In the genomic region with DNA sequence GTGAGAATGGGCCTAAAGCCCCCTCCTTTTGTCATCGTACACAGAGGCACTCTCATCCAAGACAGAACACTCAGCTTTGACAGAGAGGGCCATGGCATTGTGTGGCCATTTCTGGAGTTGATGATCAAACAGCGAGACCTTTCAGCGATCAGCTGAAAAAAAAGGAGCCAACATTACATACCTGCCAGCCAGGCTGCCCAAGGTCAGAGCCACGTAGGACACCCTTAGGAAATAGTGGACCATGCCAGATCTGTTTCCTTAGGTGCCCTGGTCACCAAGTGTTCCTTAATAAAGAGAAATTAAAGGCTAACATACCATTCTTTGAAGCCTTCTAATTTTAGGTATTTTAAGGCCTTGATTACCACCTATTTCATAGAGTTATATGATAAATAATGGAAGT, we compare ENCODE assay signal across 16 cellular contexts.
DNase-seq lines count a peak whose midpoint lies in the region; ATAC-seq and TF ChIP-seq lines count a peak whose summit lies in the region.
"Had no signal": no experiment of that assay in that cellular context is flagged by ENCODE, and none has a peak within 500 bp of the region (broad histone marks: within the 10 kb centered on the region; RNA-seq: fewer than 3 reads in every experiment).

No MANE protein-coding gene starts in this region.

- H3K23ac ChIP-seq in neuronal stem cell (ENCODE audit: low read depth, low read length, poor library complexity): no peak overlapping the region

- no peak for TF ChIP-seq POLR2A in spleen (IDR thresholded peaks at IDR 0.05)

- intact Hi-C loops in mucosa of descending colon (cut with DNase I, micrococcal nuclease) (no loop called here), spleen (cut with DNase I; ENCODE audit: low total_unique reads) (no loop called here)

- no peak overlapping the region for H3K4ac ChIP-seq in neuronal stem cell (ENCODE audit: low read length)

- H2AK5ac ChIP-seq in neuronal stem cell (ENCODE audit: low read depth, low read length): no peak overlapping the region

- no peak for ATAC-seq in mucosa of descending colon
- ATAC-seq in HG02938 (IDR thresholded peaks at IDR 0.05; ENCODE audit: unreplicated experiment): no peak
- ATAC-seq: A549; CD8-positive, alpha-beta T cell had no signal

- no peak overlapping the region for H3K4me2 ChIP-seq in neuronal stem cell (ENCODE audit: insufficient read depth, low read length, poor library complexity, severe bottlenecking)
- H3K4me2 ChIP-seq: A549 had no signal

- peak; percentile 64 for DNase-seq in NCI-H526 treated with DMSO at 0.1 percent for 48 hours (lab: John Stamatoyannopoulos, UW)
- no peak for DNase-seq in neuronal stem cell (ENCODE audit: low spot score)
- DNase-seq in mucosa of descending colon: no peak
- no peak for DNase-seq in spleen
- DNase-seq: BE2C; CD8-positive, alpha-beta T cell; COR-L47; DMS153; DMS79 treated with DMSO at 0.1 percent for 48 hours; EL; GDM1; GM23248; H7 had no signal

- TF ChIP-seq CTCF in mucosa of descending colon (IDR thresholded peaks at IDR 0.05): no peak
- no peak for TF ChIP-seq CTCF in spleen (IDR thresholded peaks at IDR 0.05 in 8 of 11, conservative IDR thresholded peaks at IDR 0.05 in 3 of 11)

- H3K9me3 ChIP-seq in iPS-20b (ENCODE audit: insufficient read depth, low read depth, low read length) (0 out of 2 replicates have a peak, but pooled peaks cover 6% of the 10 kb centered on the region), neuronal stem cell (replicated peaks in 1 of 2; ENCODE audit: control insufficient read depth in 2 of 2, insufficient read depth in 1 of 2, low read depth in 1 of 2, low read length in 2 of 2) (peaks cover 0 to 11% of the 10 kb centered on the region in 2 donors), mucosa of descending colon (no peaks in the 10 kb centered on the region), spleen (peaks cover 0 to 4% (median 0%) of the 10 kb centered on the region in 8 donors)
- H3K9me3 ChIP-seq: A549, BE2C had no signal

- no peaks in the 10 kb centered on the region for H3K36me3 ChIP-seq in iPS-20b (ENCODE audit: insufficient read depth, low read depth, low read length)
- no peaks in the 10 kb centered on the region for H3K36me3 ChIP-seq in neuronal stem cell (replicated peaks in 1 of 2; ENCODE audit: control insufficient read depth in 2 of 2, insufficient read depth in 2 of 2, low read length in 2 of 2)
- no peaks in the 10 kb centered on the region for H3K36me3 ChIP-seq in mucosa of descending colon (ENCODE audit: low read depth)
- H3K36me3 ChIP-seq in spleen: no peaks in the 10 kb centered on the region
- H3K36me3 ChIP-seq: BE2C had no signal

- no peaks in the 10 kb centered on the region for H3K27me3 ChIP-seq in iPS-20b (ENCODE audit: insufficient read depth, low read length)
- H3K27me3 ChIP-seq in neuronal stem cell (ENCODE audit: control insufficient read depth in 3 of 3, insufficient read depth in 3 of 3, low read depth in 1 of 3, low read length in 3 of 3): no peaks in the 10 kb centered on the region
- no peaks in the 10 kb centered on the region for H3K27me3 ChIP-seq in spleen (replicated peaks in 1 of 7)
- H3K27me3 ChIP-seq: BE2C had no signal

- H3K4me1 ChIP-seq in iPS-20b (ENCODE audit: insufficient read depth, low read length): peaks cover 33% of the 10 kb centered on the region
- H3K4me1 ChIP-seq in neuronal stem cell (ENCODE audit: control insufficient read depth in 2 of 2, insufficient read depth in 1 of 2, low read depth in 1 of 2, low read length in 2 of 2): peaks cover 0 to 28% of the 10 kb centered on the region in 2 donors
- no peaks in the 10 kb centered on the region for H3K4me1 ChIP-seq in mucosa of descending colon (ENCODE audit: low read depth)
- H3K4me1 ChIP-seq in spleen: no peaks in the 10 kb centered on the region
- H3K4me1 ChIP-seq: A549, BE2C had no signal

- no peak overlapping the region for H2BK15ac ChIP-seq in neuronal stem cell (ENCODE audit: low read length)

- no peak overlapping the region for H2BK120ac ChIP-seq in neuronal stem cell (ENCODE audit: low read depth, low read length)

- H3K4me3 ChIP-seq in iPS-20b (ENCODE audit: low read length) (no peak overlapping the region), neuronal stem cell (ENCODE audit: low read length in 2 of 2) (peak overlapping the region in 1 of 2 donors; percentile 22), mucosa of descending colon (no peak overlapping the region), spleen (no peak overlapping the region)
- H3K4me3 ChIP-seq: A549, GM23248 had no signal

- H2BK12ac ChIP-seq in neuronal stem cell (ENCODE audit: low read length): no peak overlapping the region

- H3K79me1 ChIP-seq in neuronal stem cell (ENCODE audit: low read depth, low read length): no peaks in the 10 kb centered on the region

- H3K27ac ChIP-seq in iPS-20b (ENCODE audit: low read length) (no peak overlapping the region), neuronal stem cell (replicated peaks; ENCODE audit: low read length) (no peak overlapping the region), spleen (no peak overlapping the region)
- H3K27ac ChIP-seq: A549, GM23248 had no signal

- no peak overlapping the region for H3K14ac ChIP-seq in neuronal stem cell (ENCODE audit: low read length)

- no peak overlapping the region for H4K91ac ChIP-seq in neuronal stem cell (ENCODE audit: low read depth, low read length, poor library complexity)

- peak overlapping the region; percentile 14; the same call in 1 of the 2 replicates for H3K9ac ChIP-seq in iPS-20b (ENCODE audit: low read depth, low read length)
- no peak overlapping the region for H3K9ac ChIP-seq in neuronal stem cell (ENCODE audit: low read depth, low read length, poor library complexity)
- H3K9ac ChIP-seq: GM23248 had no signal

- WGBS in neuronal stem cell (ENCODE audit: extremely low coverage in 2 of 2, insufficient read length in 2 of 2, insufficient replicate concordance in 1 of 2), 2 donors: no CpG with 5 or more reads among the region's 4 CpGs
- 85 to 91% (median 88%) methylated on average over 4 of the region's 4 CpGs for WGBS in spleen, 5 donors

- H4K8ac ChIP-seq in neuronal stem cell (ENCODE audit: low read depth, low read length): no peak overlapping the region

- H2BK5ac ChIP-seq in neuronal stem cell (ENCODE audit: low read length): no peak overlapping the region

- H2AFZ ChIP-seq in neuronal stem cell (ENCODE audit: low read length): peak overlapping the region; percentile 78
- H2AFZ ChIP-seq: GM23248 had no signal

- no peak overlapping the region for H3K18ac ChIP-seq in neuronal stem cell (ENCODE audit: low read length)
